26 cellular contexts compared by ENCODE assay signal in the genomic region with DNA sequence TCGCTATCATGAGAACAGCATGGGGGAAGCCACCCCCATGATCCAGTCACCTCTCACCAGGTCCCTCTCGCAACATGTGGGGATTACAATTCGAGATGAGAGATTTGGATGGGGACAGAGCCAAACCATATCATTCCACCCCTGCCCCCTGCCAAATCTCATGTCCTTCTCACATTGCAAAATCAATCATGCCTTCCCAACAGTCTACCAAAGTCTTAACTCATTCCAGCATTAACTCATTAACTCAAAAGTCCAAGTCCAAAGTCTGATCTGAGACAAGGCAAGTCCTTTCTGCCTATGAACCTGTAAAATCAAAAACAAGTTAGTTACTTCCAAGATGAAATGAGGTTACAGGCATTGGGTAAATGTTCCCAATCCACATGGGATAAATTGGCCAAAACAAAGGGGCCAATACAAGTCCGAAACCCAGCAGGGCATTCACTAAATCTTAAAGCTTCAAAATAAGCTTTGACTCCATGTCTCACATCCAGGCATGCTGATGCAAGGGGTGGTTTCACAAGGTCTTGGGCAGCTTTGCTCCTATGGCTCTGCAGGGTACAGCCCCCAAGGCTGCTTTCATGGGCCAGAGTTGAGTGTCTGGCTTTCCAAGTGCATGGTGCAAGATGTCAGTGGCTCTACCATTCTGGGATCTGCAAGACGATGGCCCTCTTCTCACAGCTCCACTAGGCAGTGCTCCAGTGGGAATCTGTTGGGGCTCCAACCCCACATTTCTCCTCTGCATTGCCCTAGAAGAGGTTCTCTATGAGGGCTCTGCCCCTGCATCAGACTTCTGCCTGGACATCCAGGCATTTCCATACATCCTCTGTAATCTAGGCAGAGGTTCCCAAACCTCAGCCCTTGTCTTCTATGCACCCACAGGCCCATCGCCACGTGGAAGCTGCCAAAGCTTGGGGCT. TPM values are rescaled to one million over a fixed set of nuclear protein-coding genes. Genes with fewer than 3 reads are reported as not detected.
A peak's percentile ranks its signal among the peaks of the same experiment; 100 is the strongest.
DNase-seq lines count a peak whose midpoint lies in the region; ATAC-seq, FAIRE-seq and TF ChIP-seq lines count a peak whose summit lies in the region.
"Had no signal": no experiment of that assay in that cellular context is flagged by ENCODE, and none has a peak within 500 bp of the region (broad histone marks: within the 10 kb centered on the region; RNA-seq: fewer than 3 reads in every experiment).

No MANE protein-coding gene starts in this region.

- no peaks in the 10 kb centered on the region for H3K79me2 ChIP-seq in HepG2 (ENCODE audit: insufficient read depth, low read length)
- no peaks in the 10 kb centered on the region for H3K79me2 ChIP-seq in mesendoderm (ENCODE audit: control insufficient read depth, insufficient read depth, low read length)

- H3K4me1 Mint-ChIP-seq in endodermal cell = no peaks in the 10 kb centered on the region

- no peak for TF ChIP-seq RAD21 in HepG2 (CRISPR knock-in tag; IDR thresholded peaks at IDR 0.05)

- H3K9me3 Mint-ChIP-seq in endodermal cell = peaks cover 82% of the 10 kb centered on the region

- H3K4me1 ChIP-seq in BLaER1 treated with 17β-estradiol and CSF1 and Interleukin-3, amounts not matched to agents 10 nM and 100 nM = no peaks in the 10 kb centered on the region
- no peaks in the 10 kb centered on the region for H3K4me1 ChIP-seq in endodermal cell (ENCODE audit: control insufficient read depth, insufficient read depth, low read length)
- peaks cover 6% of the 10 kb centered on the region; the same call in 1 of the 2 replicates for H3K4me1 ChIP-seq in HepG2 (ENCODE audit: insufficient read depth, low read length)
- H3K4me1 ChIP-seq in mesendoderm (ENCODE audit: control insufficient read depth, low read depth, low read length) = no peaks in the 10 kb centered on the region
- H3K4me1 ChIP-seq in HAP-1 = no peaks in the 10 kb centered on the region
- H3K4me1 ChIP-seq: A549, BE2C, Caco-2 had no signal

- no peaks in the 10 kb centered on the region for H3K27me3 ChIP-seq in BLaER1 treated with 17β-estradiol and CSF1 and Interleukin-3, amounts not matched to agents 10 nM and 100 nM
- H3K27me3 ChIP-seq in endodermal cell (ENCODE audit: control insufficient read depth, insufficient read depth, low read length, poor library complexity, severe bottlenecking) (no peaks in the 10 kb centered on the region), HepG2 (ENCODE audit: control insufficient read depth in 1 of 2, insufficient read depth in 2 of 2, low read length in 2 of 2) (no peaks in the 10 kb centered on the region), mesendoderm (ENCODE audit: insufficient read depth, low read length, poor library complexity) (no peaks in the 10 kb centered on the region), HAP-1 (ENCODE audit: low read depth) (no peaks in the 10 kb centered on the region)
- H3K27me3 ChIP-seq: BE2C had no signal

- no peak overlapping the region for H3K4me3 Mint-ChIP-seq in endodermal cell
- H3K4me3 Mint-ChIP-seq: CD4-positive, CD25-positive, alpha-beta regulatory T cell; CD8-positive, alpha-beta T cell had no signal

- H3K4me3 ChIP-seq in BLaER1 treated with 17β-estradiol and CSF1 and Interleukin-3, amounts not matched to agents 10 nM and 100 nM = peak overlapping the region in 8 of 10 experiments; percentile 13 to 43 (median 26); a peak in 9 of 20 replicates
- H3K4me3 ChIP-seq in endodermal cell (ENCODE audit: low read length) (peak overlapping the region; percentile 65), HepG2 (replicated peaks in 1 of 3; ENCODE audit: insufficient read depth in 1 of 3, low read depth in 2 of 3, low read length in 3 of 3) (no peak overlapping the region), mesendoderm (ENCODE audit: low read length) (peak overlapping the region; percentile 24), HAP-1 (no peak overlapping the region)
- H3K4me3 ChIP-seq: A549, GM23248 had no signal

- no peak overlapping the region for H2BK5ac ChIP-seq in mesendoderm (ENCODE audit: low read length)

- intact Hi-C loops in HepG2 (cut with micrococcal nuclease; ENCODE audit: unreplicated experiment) = no loop called here

- no peak overlapping the region for H3K9ac ChIP-seq in BLaER1 treated with 17β-estradiol and CSF1 and Interleukin-3, amounts not matched to agents 10 nM and 100 nM
- no peak overlapping the region for H3K9ac ChIP-seq in endodermal cell (ENCODE audit: extremely low read depth, low read length, poor library complexity, severe bottlenecking)
- no peak overlapping the region for H3K9ac ChIP-seq in HepG2 (ENCODE audit: insufficient read depth, low read depth, low read length)
- no peak overlapping the region for H3K9ac ChIP-seq in mesendoderm (ENCODE audit: low read length)
- H3K9ac ChIP-seq: GM23248 had no signal

- no peaks in the 10 kb centered on the region for H3K79me1 ChIP-seq in mesendoderm (ENCODE audit: low read length)

- CTCF ChIA-PET in HepG2 (lab: Yijun Ruan, JAX; ENCODE audit: low intra/inter-chr PET ratio, low total read pairs) = no interaction called here

- peaks cover 81 to 90% (median 86%) of the 10 kb centered on the region in 11 experiments for H3K36me3 ChIP-seq in BLaER1 treated with 17β-estradiol and CSF1 and Interleukin-3, amounts not matched to agents 10 nM and 100 nM
- H3K36me3 ChIP-seq in endodermal cell (ENCODE audit: control insufficient read depth, insufficient read depth, low read length) (peaks cover 88% of the 10 kb centered on the region), HepG2 (replicated peaks in 1 of 2; ENCODE audit: control insufficient read depth in 1 of 2, insufficient read depth in 2 of 2, low read length in 2 of 2) (peaks cover 22 to 70% of the 10 kb centered on the region in 2 experiments), mesendoderm (ENCODE audit: control insufficient read depth, insufficient read depth, low read length) (peaks cover 14% of the 10 kb centered on the region), HAP-1 (replicated peaks) (peaks cover 58% of the 10 kb centered on the region)

- H4K20me1 ChIP-seq in BLaER1 treated with 17β-estradiol and CSF1 and Interleukin-3, amounts not matched to agents 10 nM and 100 nM = no peaks in the 10 kb centered on the region
- H4K20me1 ChIP-seq in HepG2 (ENCODE audit: insufficient read depth, low read length) = no peaks in the 10 kb centered on the region

- in situ Hi-C loops in HepG2 (cut with HindIII; ENCODE audit: extremely low pct_ligation_motif_present, low pct_unique_long_range_greater_than_20kb) (no loop called here), HAP-1 (cut with MboI; ENCODE audit: low sequenced_read_pairs) (no loop called here)

- no peak overlapping the region for H4K5ac ChIP-seq in mesendoderm (ENCODE audit: low read length)

- ATAC-seq in HepG2 (no peak), GM18505 (IDR thresholded peaks at IDR 0.05; ENCODE audit: unreplicated experiment) (no peak), esophagus mucosa (no peak)
- ATAC-seq: A549; CD8-positive, alpha-beta T cell; HCT116 had no signal

- no peak for FAIRE-seq in HepG2 (lab: Jason Lieb, UNC)
- FAIRE-seq: A549, G401.6, GM12892, GM19239, H1 had no signal

- H3K18ac ChIP-seq in mesendoderm (ENCODE audit: low read length) = no peak overlapping the region

- TF ChIP-seq EP300 in HepG2 (IDR thresholded peaks at IDR 0.05; ENCODE audit: low read depth in 2 of 2, low read length in 2 of 2) (no peak), HepG2 (CRISPR knock-in tag; IDR thresholded peaks at IDR 0.05; ENCODE audit: borderline replicate concordance) (no peak)

- H3K36me3 Mint-ChIP-seq in endodermal cell (ENCODE audit: low read depth) = peaks cover 96% of the 10 kb centered on the region

- H2AFZ ChIP-seq in HepG2 (ENCODE audit: low read length) = no peak overlapping the region
- H2AFZ ChIP-seq: GM23248 had no signal

- H3K27ac Mint-ChIP-seq in endodermal cell = no peak overlapping the region
- H3K27ac Mint-ChIP-seq: CD4-positive, CD25-positive, alpha-beta regulatory T cell; CD8-positive, alpha-beta T cell had no signal

- H2BK120ac ChIP-seq in mesendoderm (ENCODE audit: low read depth, low read length) = no peak overlapping the region

- TF ChIP-seq CTCF in endodermal cell (conservative IDR thresholded peaks at IDR 0.05) = no peak
- TF ChIP-seq CTCF in HepG2 (CRISPR knock-in tag; IDR thresholded peaks at IDR 0.05) = no peak

- TF ChIP-seq POLR2A in HepG2 (IDR thresholded peaks at IDR 0.05; ENCODE audit: insufficient read depth in 1 of 2, low read depth in 2 of 2, low read length in 2 of 2) (no peak), GM18505 (IDR thresholded peaks at IDR 0.05; ENCODE audit: borderline replicate concordance, extremely low read depth, insufficient read depth, insufficient read length) (no peak)

- H2AK5ac ChIP-seq in mesendoderm (ENCODE audit: low read length) = no peak overlapping the region

- H2BK15ac ChIP-seq in mesendoderm (replicated peaks; ENCODE audit: low read depth) = no peak overlapping the region

- 96 to 100% methylated on average over 7 of the region's 7 CpGs for WGBS in endodermal cell (ENCODE audit: insufficient coverage in 1 of 2, insufficient read length in 1 of 2), 2 experiments
- 89% methylated on average over 6 of the region's 7 CpGs for WGBS in HepG2 (ENCODE audit: low lambda C conversion rate)
- WGBS in mesendoderm (ENCODE audit: extremely low coverage, insufficient coverage, low lambda C conversion rate) = no CpG with 5 or more reads among the region's 7 CpGs

- no peak for DNase-seq in endodermal cell
- DNase-seq in HepG2 (ENCODE audit: low spot score) = peak; percentile 15
- DNase-seq in mesendoderm = no peak
- no peak for DNase-seq in OCI-M2 (lab: John Stamatoyannopoulos, UW; ENCODE audit: unreplicated experiment)
- no peak for DNase-seq in HAP-1 (ENCODE audit: low spot score in 2 of 2)
- DNase-seq: 8988T; ACHN; AML-193; BE2C; Caco-2; CD4-positive, CD25-positive, alpha-beta regulatory T cell; CD8-positive, alpha-beta T cell; DMS153; DND-41; GM23248; H7 had no signal

- no peak overlapping the region for H3K27ac ChIP-seq in BLaER1 treated with 17β-estradiol and CSF1 and Interleukin-3, amounts not matched to agents 10 nM and 100 nM
- H3K27ac ChIP-seq in endodermal cell (ENCODE audit: low read depth, low read length) = no peak overlapping the region
- no peak overlapping the region for H3K27ac ChIP-seq in HepG2 (ENCODE audit: extremely low read length, insufficient read depth, low read length)
- no peak overlapping the region for H3K27ac ChIP-seq in mesendoderm (ENCODE audit: low read depth, low read length)
- H3K27ac ChIP-seq: A549, C4-2B, GM23248 had no signal

- no peak overlapping the region for H3K56ac ChIP-seq in mesendoderm (ENCODE audit: low read length)

- no peak overlapping the region for H4K8ac ChIP-seq in mesendoderm (ENCODE audit: low read depth, low read length)

- H3K27me3 Mint-ChIP-seq in endodermal cell (ENCODE audit: insufficient read depth) = no peaks in the 10 kb centered on the region
- H3K27me3 Mint-ChIP-seq: CD4-positive, CD25-positive, alpha-beta regulatory T cell had no signal

- H3K23ac ChIP-seq in mesendoderm (ENCODE audit: low read length) = no peak overlapping the region

- POLR2A ChIA-PET in HepG2 (lab: Yijun Ruan, JAX) = no interaction called here

- H3K4ac ChIP-seq in mesendoderm (ENCODE audit: low read depth, low read length) = no peak overlapping the region

- H3K4me2 ChIP-seq in BLaER1 treated with 17β-estradiol and CSF1 and Interleukin-3, amounts not matched to agents 10 nM and 100 nM = no peak overlapping the region
- H3K4me2 ChIP-seq in HepG2 (ENCODE audit: low read depth, low read length) = no peak overlapping the region
- no peak overlapping the region for H3K4me2 ChIP-seq in mesendoderm (ENCODE audit: low read length)
- H3K4me2 ChIP-seq: A549 had no signal

- no TSS peak for BruUV-seq in HepG2 (replicated peaks; lab: Mats Ljungman, UMichigan)

- peaks cover 74 to 82% (median 78%) of the 10 kb centered on the region in 11 experiments for H3K9me3 ChIP-seq in BLaER1 treated with 17β-estradiol and CSF1 and Interleukin-3, amounts not matched to agents 10 nM and 100 nM (replicated peaks in 1 of 11)
- H3K9me3 ChIP-seq in endodermal cell (ENCODE audit: control insufficient read depth, low read length) (peaks cover 92% of the 10 kb centered on the region), HepG2 (ENCODE audit: low read length) (peaks cover 46% of the 10 kb centered on the region), HAP-1 (peaks cover 22% of the 10 kb centered on the region)

RNA-seq across cellular contexts. Expression of gene TAF1B, which starts 14.8 kb away (rescaled TPM):
- 10 to 100 TPM; 36.2 to 41.9 TPM for total RNA-seq in endodermal cell
- 33.5 TPM for polyA plus RNA-seq in endodermal cell (2013, experiment 1 of 2)
- polyA plus RNA-seq in endodermal cell (2013, experiment 2 of 2) = 35.1 TPM
- 27.7 and 34.0 TPM in 2 replicates for total RNA-seq in HepG2 (2016; rRNA removed; fragmentation: Illumina TruSeq; extraction: Trizol)
- total RNA-seq in HepG2 (2016; cell fraction: cytosol; rRNA removed; fragmentation: Illumina TruSeq; extraction: Trizol; ENCODE audit: low read depth) = 6.1 and 6.8 TPM in 2 replicates
- 26.3 and 35.7 TPM in 2 replicates for total RNA-seq in HepG2 (2016; cell fraction: insoluble cytoplasmic fraction; rRNA removed; fragmentation: Illumina TruSeq; extraction: Trizol)
- total RNA-seq in HepG2 (2016; cell fraction: membrane; rRNA removed; fragmentation: Illumina TruSeq; extraction: Trizol) = 10.3 and 12.6 TPM in 2 replicates
- 33.1 and 35.1 TPM in 2 replicates for total RNA-seq in HepG2 (2016; cell fraction: nucleus; rRNA removed; fragmentation: Illumina TruSeq; extraction: Trizol)
- polyA plus RNA-seq in HepG2 (2011; rRNA removed) = 10.7 and 13.3 TPM in 2 replicates
- 4.8 and 6.4 TPM in 2 replicates for polyA plus RNA-seq in HepG2 (2011; cell fraction: cytosol; rRNA removed)
- polyA plus RNA-seq in HepG2 (2011; cell fraction: nucleus; rRNA removed) = 6.6 and 9.5 TPM in 2 replicates
- polyA plus RNA-seq in HepG2 (2012) = 8.9 and 14.8 TPM in 2 replicates
- 3.0 and 3.3 TPM in 2 replicates for polyA plus RNA-seq in HepG2 (2016; cell fraction: cytosol; fragmentation: Illumina TruSeq; extraction: Trizol; ENCODE audit: low read depth)
- 30.6 and 33.2 TPM in 2 replicates for polyA plus RNA-seq in HepG2 (2016; cell fraction: insoluble cytoplasmic fraction; fragmentation: Illumina TruSeq; extraction: Trizol; ENCODE audit: low read depth)
- polyA plus RNA-seq in HepG2 (2016; cell fraction: membrane; fragmentation: Illumina TruSeq; extraction: Trizol; ENCODE audit: low read depth) = 4.6 and 6.3 TPM in 2 replicates
- 20.1 and 24.0 TPM in 2 replicates for polyA plus RNA-seq in HepG2 (2016; cell fraction: nucleus; fragmentation: Illumina TruSeq; extraction: Trizol; ENCODE audit: insufficient read depth, low read depth)
- 9.4 and 16.3 TPM in 2 replicates for polyA minus RNA-seq in HepG2 (2011; rRNA and poly(A)+ RNA removed; ENCODE audit: low replicate concordance)
- polyA minus RNA-seq in HepG2 (2011; cell fraction: cytosol; rRNA and poly(A)+ RNA removed) = 14.0 and 16.2 TPM in 2 replicates
- 90.8 and 101 TPM in 2 replicates for polyA minus RNA-seq in HepG2 (2011; cell fraction: nucleus; rRNA and poly(A)+ RNA removed)
- polyA plus RNA-seq in mesendoderm (2013, experiment 1 of 2) = 26.0 TPM
- 25.3 TPM for polyA plus RNA-seq in mesendoderm (2013, experiment 2 of 2)
- 24.7 TPM for total RNA-seq in esophagus mucosa

Comparison
In these comparisons a context has a peak if more than half of its experiments do, and no peak if none do; other contexts are left out.
1. H3K4me3 ChIP-seq: peak in BLaER1 treated with 17β-estradiol and CSF1 and Interleukin-3, amounts not matched to agents 10 nM and 100 nM (8 of 10), endodermal cell (single experiment) and mesendoderm (single experiment); none in HepG2 (0 of 3) and HAP-1 (single experiment).